Comparison of ENCODE assay signal across 10 cellular contexts in the genomic region with DNA sequence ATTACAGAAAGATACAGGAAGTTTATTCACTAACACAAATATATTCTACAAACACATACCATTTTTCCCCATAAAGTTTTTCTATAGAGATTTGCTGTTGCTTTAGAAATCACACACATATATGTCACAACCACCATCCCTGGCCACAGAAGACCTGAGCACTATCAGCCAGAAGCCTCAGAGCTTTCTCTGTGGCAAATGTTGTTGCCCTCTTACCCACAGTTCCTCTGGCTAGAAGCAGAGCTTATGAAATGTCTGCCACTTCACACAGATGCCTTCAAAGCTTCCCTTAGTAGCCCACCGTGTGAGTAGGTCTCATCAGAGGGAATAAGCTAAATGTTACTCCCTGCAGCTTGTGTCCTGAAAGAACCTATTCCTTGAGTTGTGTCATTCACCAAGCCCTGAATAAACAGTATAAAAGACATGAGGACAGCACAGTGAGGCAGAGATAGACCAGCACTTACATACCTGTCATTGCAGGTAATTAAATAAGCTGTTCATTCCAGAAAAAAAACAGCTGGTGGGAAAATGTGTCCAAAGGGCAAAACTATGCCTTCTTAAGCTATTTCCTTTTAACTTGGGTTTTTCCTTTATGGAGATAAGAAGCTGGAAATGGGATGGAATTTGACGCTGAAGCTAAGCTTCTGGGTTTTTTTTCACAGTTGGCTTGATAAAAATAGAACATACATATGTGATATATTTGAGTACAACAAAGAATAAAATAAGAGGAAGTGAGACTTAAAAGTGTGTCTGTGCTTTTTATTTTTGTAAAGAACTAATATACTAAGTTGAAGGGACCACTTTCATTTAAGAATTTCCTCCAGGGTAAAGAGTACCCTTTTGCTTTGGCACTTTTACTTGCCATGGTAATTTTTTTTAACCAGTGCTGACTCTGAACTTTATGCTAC.
A peak's percentile ranks its signal among the peaks of the same experiment; 100 is the strongest.
DNase-seq lines count a peak whose midpoint lies in the region; ATAC-seq and TF ChIP-seq lines count a peak whose summit lies in the region.
"Had no signal": no experiment of that assay in that cellular context is flagged by ENCODE, and none has a peak within 500 bp of the region (broad histone marks: within the 10 kb centered on the region; RNA-seq: fewer than 3 reads in every experiment).

No MANE protein-coding gene starts in this region.

- no peaks in the 10 kb centered on the region for H3K36me3 Mint-ChIP-seq in activated CD4-positive, alpha-beta memory T cell treated with anti-CD3 and anti-CD28 coated beads for 36 hours

- no peaks in the 10 kb centered on the region for H3K4me1 Mint-ChIP-seq in activated CD4-positive, alpha-beta memory T cell treated with anti-CD3 and anti-CD28 coated beads for 36 hours (ENCODE audit: low read depth)

- no peak overlapping the region for H3K27ac Mint-ChIP-seq in activated CD4-positive, alpha-beta memory T cell treated with anti-CD3 and anti-CD28 coated beads for 36 hours

- POLR2A ChIA-PET in GM10248 (lab: Yijun Ruan, JAX): no interaction called here
- POLR2A ChIA-PET in activated CD4-positive, alpha-beta memory T cell treated with anti-CD3 and anti-CD28 coated beads for 36 hours (lab: Charles Lee): no interaction called here

- CTCF ChIA-PET in GM10248 (lab: Yijun Ruan, JAX): interaction anchor here (0.9 to 2.5 kb wide), 10 partner anchors 10 to 191 kb away, joined by 3 to 10 read pairs (median 4); no protein-coding TSS in a partner anchor
- CTCF ChIA-PET in activated CD4-positive, alpha-beta memory T cell treated with anti-CD3 and anti-CD28 coated beads for 36 hours (lab: Charles Lee): no interaction called here

- intact Hi-C loops in activated CD4-positive, alpha-beta memory T cell treated with anti-CD3 and anti-CD28 coated beads for 36 hours (cut with micrococcal nuclease): no loop called here

- no peak for TF ChIP-seq CTCF in GM10248 (IDR thresholded peaks at IDR 0.05; ENCODE audit: control extremely low read depth, extremely low read depth, low read depth, missing control alignments)

- H3K9me3 Mint-ChIP-seq in activated CD4-positive, alpha-beta memory T cell treated with anti-CD3 and anti-CD28 coated beads for 36 hours: no peaks in the 10 kb centered on the region

- DNase-seq in GM10248 (ENCODE audit: extremely low spot score) (peak; percentile 18), NOMO-1 (lab: John Stamatoyannopoulos, UW; ENCODE audit: unreplicated experiment in 2 of 2) (peak; percentile 58 to 63), 8988T (no peak), NCI-H1092 (lab: John Stamatoyannopoulos, UW) (no peak), T-helper 1 cell (no peak)
- DNase-seq in activated CD4-positive, alpha-beta memory T cell treated with anti-CD3 and anti-CD28 coated beads for 36 hours: no peak
- DNase-seq: activated CD4-positive, CD25-positive, alpha-beta regulatory T cell; NCI-H187 had no signal

- ATAC-seq in GM19452 (IDR thresholded peaks at IDR 0.05; ENCODE audit: unreplicated experiment) (peak; percentile 53), HG03039 (IDR thresholded peaks at IDR 0.05; ENCODE audit: unreplicated experiment) (peak; percentile 52)

- no peak overlapping the region for H3K4me3 Mint-ChIP-seq in activated CD4-positive, alpha-beta memory T cell treated with anti-CD3 and anti-CD28 coated beads for 36 hours

- no peaks in the 10 kb centered on the region for H3K27me3 Mint-ChIP-seq in activated CD4-positive, alpha-beta memory T cell treated with anti-CD3 and anti-CD28 coated beads for 36 hours

Comparison
In these comparisons a context has a peak if more than half of its experiments do, and no peak if none do; other contexts are left out.
1. DNase-seq: peak in GM10248 (single experiment) and NOMO-1 (2 of 2); none in activated CD4-positive, alpha-beta memory T cell treated with anti-CD3 and anti-CD28 coated beads for 36 hours (single experiment), 8988T (single experiment), NCI-H1092 (single experiment) and T-helper 1 cell (0 of 5).